ENCODE assay signal across 16 cellular contexts in the genomic region with DNA sequence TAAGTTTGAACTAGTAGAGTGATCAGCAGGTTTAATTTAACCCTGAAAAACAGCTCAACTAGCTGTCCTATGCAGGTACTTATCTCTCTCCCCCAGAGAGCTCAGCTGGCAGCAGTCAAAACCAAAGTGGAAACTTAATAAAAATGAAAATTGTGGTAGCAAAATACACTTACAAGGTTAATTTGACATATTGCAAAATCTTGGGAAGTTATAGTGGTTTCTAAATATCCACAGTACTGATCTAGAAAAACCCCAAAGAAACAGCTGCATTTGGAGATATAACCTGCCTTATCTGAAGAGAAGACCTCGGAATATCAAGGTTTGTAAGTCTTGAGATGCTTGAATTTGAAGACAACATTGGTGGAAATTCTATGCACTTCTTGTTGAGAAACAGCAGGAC.
DNase-seq lines count a peak whose midpoint lies in the region; ATAC-seq, FAIRE-seq and TF ChIP-seq lines count a peak whose summit lies in the region.
"Had no signal": no experiment of that assay in that cellular context is flagged by ENCODE, and none has a peak within 500 bp of the region (broad histone marks: within the 10 kb centered on the region; RNA-seq: fewer than 3 reads in every experiment).

No MANE protein-coding gene starts in this region.

- SMC1A ChIA-PET in GM12878 (lab: Charles Lee; ENCODE audit: uncharacterized antibody, unreplicated experiment), result interaction anchor here (0.9 to 9.3 kb wide), 7 partner anchors 18 to 443 kb away, joined by 3 to 61 read pairs (median 4); no protein-coding TSS in a partner anchor

- POLR2A ChIA-PET in HEK293 (lab: Yijun Ruan, JAX) (no interaction called here), GM12878 (lab: Charles Lee) (interaction anchor here (0.5 kb wide), 1 partner anchor 124 kb away, joined by 3 read pairs; no protein-coding TSS in a partner anchor)

- DNase-seq in GM12878 (ENCODE audit: low read depth, low spot score) (no peak), uterus (no peak)
- DNase-seq: BE2C; CD4-positive, alpha-beta memory T cell; DMS79; GM23248; H7; KBM-7 had no signal

- in situ Hi-C loops in GM12878 (cut with MboI), result no loop called here

- TF ChIP-seq POLR2A in GM12878 (IDR thresholded peaks at IDR 0.05; ENCODE audit: low read depth, low read length) (no peak), uterus (IDR thresholded peaks at IDR 0.05) (no peak)

- H3K4me3 ChIP-seq in HEK293 (ENCODE audit: low read depth, low read length), result no peak overlapping the region
- no peak overlapping the region for H3K4me3 ChIP-seq in Loucy (ENCODE audit: low read length, poor library complexity, severe bottlenecking)
- H3K4me3 ChIP-seq in GM12878, result no peak overlapping the region
- no peak overlapping the region for H3K4me3 ChIP-seq in uterus
- H3K4me3 ChIP-seq: A549, GM23248 had no signal

- no peak overlapping the region for H3K27ac ChIP-seq in HEK293 (ENCODE audit: extremely low read depth, low read depth, low read length)
- H3K27ac ChIP-seq in GM12878 (ENCODE audit: control insufficient read depth, insufficient read depth), result no peak overlapping the region
- peak overlapping the region; percentile 69 for H3K27ac ChIP-seq in uterus
- H3K27ac ChIP-seq: A549, C4-2B, GM23248, HL-60 had no signal

- ATAC-seq in GM12878 (no peak), HG03135 (IDR thresholded peaks at IDR 0.05; ENCODE audit: unreplicated experiment) (no peak), GM19467 (IDR thresholded peaks at IDR 0.05; ENCODE audit: unreplicated experiment) (no peak), GM19324 (IDR thresholded peaks at IDR 0.05; ENCODE audit: low FRiP score, unreplicated experiment) (no peak)
- ATAC-seq: A549 had no signal

- RAD21 ChIA-PET in GM12878 (lab: Charles Lee; ENCODE audit: unreplicated experiment), result interaction anchor here (1.3 kb wide), 1 partner anchor 20 kb away, joined by 3 read pairs; no protein-coding TSS in a partner anchor

- 96% methylated on average over 1 of the region's 1 CpG for WGBS in GM12878 (ENCODE audit: insufficient coverage, insufficient replicate concordance, low lambda C conversion rate, missing lambda C conversion rate)

- H3K4me1 ChIP-seq in HEK293 (ENCODE audit: control insufficient read depth, insufficient read depth, low read length) (peaks cover 16% of the 10 kb centered on the region), Loucy (ENCODE audit: insufficient read depth, low read length, poor library complexity, severe bottlenecking) (peaks cover 43% of the 10 kb centered on the region), GM12878 (ENCODE audit: control insufficient read depth, insufficient read depth, low read length) (no peaks in the 10 kb centered on the region; the same call in 1 of the 2 replicates), uterus (peaks cover 7 to 20% of the 10 kb centered on the region in 2 donors)
- H3K4me1 ChIP-seq: A549, BE2C had no signal

- TF ChIP-seq EP300 in GM12878 (IDR thresholded peaks at IDR 0.05; ENCODE audit: borderline replicate concordance in 1 of 2, control insufficient read depth in 1 of 2, low read depth in 2 of 2, low read length in 2 of 2), result no peak

- H3K79me2 ChIP-seq in Loucy (ENCODE audit: insufficient read depth, low read length) (no peaks in the 10 kb centered on the region), GM12878 (ENCODE audit: control insufficient read depth, insufficient read depth, low read length) (no peaks in the 10 kb centered on the region)

- no peaks in the 10 kb centered on the region for H3K36me3 ChIP-seq in HEK293 (ENCODE audit: control insufficient read depth in 2 of 2, insufficient read depth in 1 of 2, low read length in 2 of 2)
- H3K36me3 ChIP-seq in Loucy (ENCODE audit: insufficient read depth, low read length), result peaks cover under 1% of the 10 kb centered on the region; the same call in 1 of the 2 replicates
- no peaks in the 10 kb centered on the region; a peak in 1 of 4 replicates for H3K36me3 ChIP-seq in GM12878 (ENCODE audit: control insufficient read depth in 2 of 2, insufficient read depth in 2 of 2, low read length in 1 of 2)
- no peaks in the 10 kb centered on the region for H3K36me3 ChIP-seq in uterus
- H3K36me3 ChIP-seq: BE2C had no signal

- H3F3A ChIP-seq in Loucy (ENCODE audit: low read depth), result no peaks in the 10 kb centered on the region

- BruUV-seq in GM12878 (replicated peaks; lab: Mats Ljungman, UMichigan), result no TSS peak

- peak overlapping the region; percentile 16 for H3K4me2 ChIP-seq in Loucy (ENCODE audit: low read depth, low read length, poor library complexity, severe bottlenecking)
- no peak overlapping the region for H3K4me2 ChIP-seq in GM12878 (ENCODE audit: control insufficient read depth, insufficient read depth)
- H3K4me2 ChIP-seq: A549 had no signal

- no peak for FAIRE-seq in GM12878 (lab: Jason Lieb, UNC)
- FAIRE-seq: A549 had no signal

- H2AFZ ChIP-seq in Loucy (ENCODE audit: low read length) (no peak overlapping the region), GM12878 (ENCODE audit: control insufficient read depth, low read depth, low read length) (no peak overlapping the region)
- H2AFZ ChIP-seq: GM23248 had no signal

- CTCF ChIA-PET in HEK293 (lab: Yijun Ruan, JAX), result no interaction called here
- CTCF ChIA-PET in GM12878 (lab: Yijun Ruan, JAX), result interaction anchor here (0.7 to 1.1 kb wide), 5 partner anchors 10 to 243 kb away, joined by 3 read pairs; no protein-coding TSS in a partner anchor

- H3K9me2 ChIP-seq in Loucy (replicated peaks; ENCODE audit: low read depth, low read length), result no peaks in the 10 kb centered on the region

- no peak overlapping the region for H3K9ac ChIP-seq in Loucy (ENCODE audit: low read depth, low read length, poor library complexity, severe bottlenecking)
- H3K9ac ChIP-seq in GM12878 (ENCODE audit: control insufficient read depth, insufficient read depth, low read length), result no peak overlapping the region
- H3K9ac ChIP-seq: GM23248 had no signal

- no peak for TF ChIP-seq CTCF in HEK293 (tag by site-specific recombination; IDR thresholded peaks at IDR 0.05)
- no peak for TF ChIP-seq CTCF in Loucy (conservative IDR thresholded peaks at IDR 0.05; ENCODE audit: low read length)
- no peak for TF ChIP-seq CTCF in GM12878 (IDR thresholded peaks at IDR 0.05 in 2 of 3, conservative IDR thresholded peaks at IDR 0.05 in 1 of 3; ENCODE audit: control insufficient read depth in 2 of 3, extremely low read depth in 1 of 3, insufficient read depth in 1 of 3, low read depth in 3 of 3, low read length in 3 of 3)
- no peak for TF ChIP-seq CTCF in uterus (IDR thresholded peaks at IDR 0.05)

- H3K27me3 ChIP-seq in Loucy (ENCODE audit: insufficient read depth, low read length, poor library complexity, severe bottlenecking) (no peaks in the 10 kb centered on the region), GM12878 (replicated peaks in 1 of 2; ENCODE audit: control insufficient read depth in 2 of 2, insufficient read depth in 2 of 2, low read length in 1 of 2) (no peaks in the 10 kb centered on the region), uterus (no peaks in the 10 kb centered on the region)
- H3K27me3 ChIP-seq: BE2C had no signal

- TF ChIP-seq RAD21 in GM12878 (IDR thresholded peaks at IDR 0.05; ENCODE audit: insufficient read depth, low read depth, low read length), result no peak

- H3K9me3 ChIP-seq in HEK293 (ENCODE audit: control insufficient read depth, insufficient read depth, low read depth, low read length) (no peaks in the 10 kb centered on the region), Loucy (ENCODE audit: insufficient read depth, low read depth, low read length) (peaks cover 9% of the 10 kb centered on the region), GM12878 (replicated peaks; ENCODE audit: control insufficient read depth, insufficient read depth, low read length) (peaks cover 11% of the 10 kb centered on the region; the same call in 2 of the 3 replicates), uterus (no peaks in the 10 kb centered on the region)
- H3K9me3 ChIP-seq: BE2C had no signal

- intact Hi-C loops in GM12878 (cut with micrococcal nuclease; ENCODE audit: unreplicated experiment), result no loop called here
- intact Hi-C loops in uterus (cut with DNase I; ENCODE audit: low total_unique reads), result no loop called here

- H4K20me1 ChIP-seq in Loucy (ENCODE audit: insufficient read depth, low read length, poor library complexity, severe bottlenecking) (no peaks in the 10 kb centered on the region), GM12878 (ENCODE audit: control insufficient read depth, insufficient read depth) (no peaks in the 10 kb centered on the region)

TF ChIP-seq in HEK293, 187 proteins besides CTCF, POLR2A, EP300 and RAD21 (continues in another document):
- TF ChIP-seq ZNF169 (tag by site-specific recombination; IDR thresholded peaks at IDR 0.05), result no peak

TF ChIP-seq in GM12878, 131 proteins besides CTCF, POLR2A, EP300 and RAD21:
- TF ChIP-seq RELA (IDR thresholded peaks at IDR 0.05; ENCODE audit: borderline replicate concordance, partially characterized antibody), result no peak
- no peak for TF ChIP-seq CBX3 (IDR thresholded peaks at IDR 0.05; ENCODE audit: borderline replicate concordance, low read depth)
- 0 out of 2 replicates have a peak, but pooled peaks have one; percentile 10 for TF ChIP-seq JUNB (IDR thresholded peaks at IDR 0.05)
- no peak for TF ChIP-seq CREM (IDR thresholded peaks at IDR 0.05; ENCODE audit: low read depth)
- TF ChIP-seq, protein P1, sequence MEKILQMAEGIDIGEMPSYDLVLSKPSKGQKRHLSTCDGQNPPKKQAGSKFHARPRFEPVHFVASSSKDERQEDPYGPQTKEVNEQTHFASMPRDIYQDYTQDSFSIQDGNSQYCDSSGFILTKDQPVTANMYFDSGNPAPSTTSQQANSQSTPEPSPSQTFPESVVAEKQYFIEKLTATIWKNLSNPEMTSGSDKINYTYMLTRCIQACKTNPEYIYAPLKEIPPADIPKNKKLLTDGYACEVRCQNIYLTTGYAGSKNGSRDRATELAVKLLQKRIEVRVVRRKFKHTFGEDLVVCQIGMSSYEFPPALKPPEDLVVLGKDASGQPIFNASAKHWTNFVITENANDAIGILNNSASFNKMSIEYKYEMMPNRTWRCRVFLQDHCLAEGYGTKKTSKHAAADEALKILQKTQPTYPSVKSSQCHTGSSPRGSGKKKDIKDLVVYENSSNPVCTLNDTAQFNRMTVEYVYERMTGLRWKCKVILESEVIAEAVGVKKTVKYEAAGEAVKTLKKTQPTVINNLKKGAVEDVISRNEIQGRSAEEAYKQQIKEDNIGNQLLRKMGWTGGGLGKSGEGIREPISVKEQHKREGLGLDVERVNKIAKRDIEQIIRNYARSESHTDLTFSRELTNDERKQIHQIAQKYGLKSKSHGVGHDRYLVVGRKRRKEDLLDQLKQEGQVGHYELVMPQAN (conservative IDR thresholded peaks at IDR 0.05), result no peak
- no peak for TF ChIP-seq SRF (IDR thresholded peaks at IDR 0.05; ENCODE audit: low read depth in 2 of 2, low read length in 2 of 2)

Comparison
In these comparisons a context has a peak if more than half of its experiments do, and no peak if none do; other contexts are left out.
1. H3K27ac ChIP-seq: peak in uterus (2 of 2); none in HEK293 (single experiment) and GM12878 (single experiment).